30 cellular contexts compared by ENCODE assay signal in the genomic region with DNA sequence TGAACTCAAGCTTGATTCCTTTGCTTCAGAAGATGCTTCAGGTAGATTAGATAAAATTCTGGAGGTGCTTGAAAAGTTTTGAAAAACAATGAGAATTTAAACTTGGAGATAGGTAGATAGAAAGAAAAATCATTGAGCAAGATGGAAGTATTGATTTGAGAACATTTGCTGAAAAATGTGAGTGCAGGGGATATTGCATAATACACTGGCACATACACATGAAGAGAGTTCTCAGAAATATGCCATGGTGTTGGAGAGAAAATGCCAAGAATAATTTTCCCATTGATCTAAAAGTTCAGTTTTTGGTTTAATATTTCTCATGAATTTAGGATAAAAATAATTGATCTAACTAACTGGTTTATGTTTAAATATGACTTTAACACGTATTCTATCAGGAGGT.
"Had no signal": no experiment of that assay in that cellular context is flagged by ENCODE, and none has a peak within 500 bp of the region (broad histone marks: within the 10 kb centered on the region; RNA-seq: fewer than 3 reads in every experiment).

No MANE protein-coding gene starts in this region.

- H3K4me1 Mint-ChIP-seq: activated CD4-positive, alpha-beta T cell treated with anti-CD3 and anti-CD28 coated beads for 36 hours; activated CD4-positive, alpha-beta T cell treated with anti-CD3 and anti-CD28 coated beads, Interleukin-2, amount 10 ng/mL, durations not matched to agents 24 days and 14 days; activated CD8-positive, alpha-beta memory T cell treated with anti-CD3 and anti-CD28 coated beads, Interleukin-2, amount 10 ng/mL, durations not matched to agents 7 days and 5 days; activated naive CD4-positive, alpha-beta T cell treated with anti-CD3 and anti-CD28 coated beads, Interleukin-2, amount 50 U/mL, for 24 hours; activated naive CD8-positive, alpha-beta T cell treated with anti-CD3 and anti-CD28 coated beads, Interleukin-2, amount 50 U/mL, for 24 hours had no signal

- ATAC-seq: activated CD4-positive, alpha-beta T cell treated with anti-CD3 and anti-CD28 coated beads for 36 hours; activated CD8-positive, alpha-beta memory T cell treated with anti-CD3 and anti-CD28 coated beads, Interleukin-2, amount 10 ng/mL, durations not matched to agents 7 days and 5 days; activated CD8-positive, alpha-beta T cell treated with anti-CD3 and anti-CD28 coated beads, Interleukin-2, amount 10 ng/mL, durations not matched to agents 7 days and 5 days; activated naive CD8-positive, alpha-beta T cell treated with anti-CD3 and anti-CD28 coated beads, Interleukin-2, amount 50 U/mL, for 24 hours; foreskin keratinocyte; gastrocnemius medialis had no signal

- H3K9me3 ChIP-seq: ascending aorta, breast epithelium, colonic mucosa, esophagus squamous epithelium, gastrocnemius medialis had no signal

- DNase-seq: activated CD4-positive, alpha-beta memory T cell treated with anti-CD3 and anti-CD28 coated beads for 36 hours; activated CD4-positive, alpha-beta T cell treated with anti-CD3 and anti-CD28 coated beads for 36 hours; activated CD4-positive, alpha-beta T cell treated with anti-CD3 and anti-CD28 coated beads, Interleukin-2, amount 10 ng/mL, durations not matched to agents 24 days and 14 days; activated CD4-positive, CD25-positive, alpha-beta regulatory T cell; activated CD4-positive, CD25-positive, alpha-beta regulatory T cell treated with anti-CD3 and anti-CD28 coated beads, Interleukin-2, amount 50 U/mL, for 72 hours; activated CD8-positive, alpha-beta memory T cell treated with anti-CD3 and anti-CD28 coated beads, Interleukin-2, amount 10 ng/mL, durations not matched to agents 7 days and 5 days; activated CD8-positive, alpha-beta memory T cell treated with anti-CD3 and anti-CD28 coated beads, Interleukin-2, amount 50 U/mL, for 4 hours; activated CD8-positive, alpha-beta T cell treated with anti-CD3 and anti-CD28 coated beads, Interleukin-2, amount 10 ng/mL, durations not matched to agents 7 days and 5 days; activated effector memory CD4-positive, alpha-beta T cell treated with anti-CD3 and anti-CD28 coated beads, Interleukin-2, amount 50 U/mL, for 16 hours; activated naive CD4-positive, alpha-beta T cell treated with anti-CD3 and anti-CD28 coated beads for 36 hours; activated naive CD8-positive, alpha-beta T cell treated with anti-CD3 and anti-CD28 coated beads for 36 hours; activated naive CD8-positive, alpha-beta T cell treated with anti-CD3 and anti-CD28 coated beads, Interleukin-2, amount 50 U/mL, for 24 hours; activated T-cell treated with anti-CD3 and anti-CD28 coated beads, Interleukin-2, amount 50 U/mL, for 1 hour; activated T-cell treated with anti-CD3 and anti-CD28 coated beads, Interleukin-2, amount 50 U/mL, for 48 hours; central memory CD4-positive, alpha-beta T cell; cerebellar nuclear complex; colonic mucosa; effector CD8-positive, alpha-beta T cell; esophagus squamous epithelium; foreskin keratinocyte; gastrocnemius medialis; T-helper 2 cell had no signal

- H3K27ac ChIP-seq: ascending aorta, breast epithelium, cardiac muscle cell, colonic mucosa, epithelial cell of prostate, esophagus squamous epithelium, foreskin keratinocyte, gastrocnemius medialis had no signal

- H3K27me3 ChIP-seq: ascending aorta, breast epithelium, cardiac muscle cell, colonic mucosa, esophagus squamous epithelium, foreskin keratinocyte, gastrocnemius medialis had no signal

- H3K4me3 ChIP-seq: ascending aorta, breast epithelium, cardiac muscle cell, colonic mucosa, esophagus squamous epithelium, gastrocnemius medialis had no signal

- H3K4me1 ChIP-seq: ascending aorta, breast epithelium, colonic mucosa, esophagus squamous epithelium, foreskin keratinocyte, gastrocnemius medialis had no signal

- H3K27me3 Mint-ChIP-seq: activated CD4-positive, alpha-beta T cell treated with anti-CD3 and anti-CD28 coated beads, Interleukin-2, amount 10 ng/mL, durations not matched to agents 24 days and 14 days; activated naive CD4-positive, alpha-beta T cell treated with anti-CD3 and anti-CD28 coated beads, Interleukin-2, amount 50 U/mL, for 24 hours; activated naive CD8-positive, alpha-beta T cell treated with anti-CD3 and anti-CD28 coated beads for 36 hours; brain had no signal

- H3K9me3 Mint-ChIP-seq: activated CD4-positive, alpha-beta memory T cell treated with anti-CD3 and anti-CD28 coated beads for 36 hours; activated CD4-positive, alpha-beta T cell treated with anti-CD3 and anti-CD28 coated beads, Interleukin-2, amount 10 ng/mL, durations not matched to agents 24 days and 14 days; activated naive CD4-positive, alpha-beta T cell treated with anti-CD3 and anti-CD28 coated beads for 36 hours; activated naive CD4-positive, alpha-beta T cell treated with anti-CD3 and anti-CD28 coated beads, Interleukin-2, amount 50 U/mL, for 24 hours; activated naive CD8-positive, alpha-beta T cell treated with anti-CD3 and anti-CD28 coated beads for 36 hours; activated naive CD8-positive, alpha-beta T cell treated with anti-CD3 and anti-CD28 coated beads, Interleukin-2, amount 50 U/mL, for 24 hours; activated T-helper 1 cell treated with anti-CD3 and anti-CD28 coated beads, Interleukin-12 subunit alpha, Interleukin-12 subunit beta, Interleukin-2, Interleukin-4 antibody, amounts not matched to agents 30 ng/mL and 10 ng/mL and 1 ng/mL, durations not matched to agents 14 hours and 24 hours and 36 hours; activated T-helper 2 cell treated with anti-CD3 and anti-CD28 coated beads, Interferon-gamma antibody, Interleukin-2, Interleukin-4, amounts not matched to agents 10 μg/mL and 5 μg/mL and 100 μg/mL, durations not matched to agents 14 hours and 24 hours and 36 hours had no signal

- H3K27ac Mint-ChIP-seq: activated CD4-positive, alpha-beta memory T cell treated with anti-CD3 and anti-CD28 coated beads for 36 hours; activated CD4-positive, alpha-beta T cell treated with anti-CD3 and anti-CD28 coated beads for 36 hours; activated CD4-positive, alpha-beta T cell treated with anti-CD3 and anti-CD28 coated beads, Interleukin-2, amount 10 ng/mL, durations not matched to agents 24 days and 14 days; activated CD8-positive, alpha-beta memory T cell treated with anti-CD3 and anti-CD28 coated beads, Interleukin-2, amount 10 ng/mL, durations not matched to agents 7 days and 5 days; activated CD8-positive, alpha-beta T cell treated with anti-CD3 and anti-CD28 coated beads, Interleukin-2, amount 10 ng/mL, durations not matched to agents 7 days and 5 days; activated naive CD4-positive, alpha-beta T cell treated with anti-CD3 and anti-CD28 coated beads for 36 hours; activated naive CD4-positive, alpha-beta T cell treated with anti-CD3 and anti-CD28 coated beads, Interleukin-2, amount 50 U/mL, for 24 hours; activated naive CD8-positive, alpha-beta T cell treated with anti-CD3 and anti-CD28 coated beads for 36 hours; activated naive CD8-positive, alpha-beta T cell treated with anti-CD3 and anti-CD28 coated beads, Interleukin-2, amount 50 U/mL, for 24 hours; activated T-helper 1 cell treated with anti-CD3 and anti-CD28 coated beads, Interleukin-12 subunit alpha, Interleukin-12 subunit beta, Interleukin-2, Interleukin-4 antibody, amounts not matched to agents 30 ng/mL and 10 ng/mL and 1 ng/mL, durations not matched to agents 14 hours and 24 hours and 36 hours; activated T-helper 2 cell treated with anti-CD3 and anti-CD28 coated beads, Interferon-gamma antibody, Interleukin-2, Interleukin-4, amounts not matched to agents 10 μg/mL and 5 μg/mL and 100 μg/mL, durations not matched to agents 14 hours and 24 hours and 36 hours; brain had no signal

- H3K4me3 Mint-ChIP-seq: activated CD4-positive, alpha-beta memory T cell treated with anti-CD3 and anti-CD28 coated beads for 36 hours; activated CD4-positive, alpha-beta T cell treated with anti-CD3 and anti-CD28 coated beads for 36 hours; activated CD4-positive, alpha-beta T cell treated with anti-CD3 and anti-CD28 coated beads, Interleukin-2, amount 10 ng/mL, durations not matched to agents 24 days and 14 days; activated CD8-positive, alpha-beta memory T cell treated with anti-CD3 and anti-CD28 coated beads, Interleukin-2, amount 10 ng/mL, durations not matched to agents 7 days and 5 days; activated CD8-positive, alpha-beta T cell treated with anti-CD3 and anti-CD28 coated beads, Interleukin-2, amount 10 ng/mL, durations not matched to agents 7 days and 5 days; activated naive CD4-positive, alpha-beta T cell treated with anti-CD3 and anti-CD28 coated beads for 36 hours; activated naive CD4-positive, alpha-beta T cell treated with anti-CD3 and anti-CD28 coated beads, Interleukin-2, amount 50 U/mL, for 24 hours; activated naive CD8-positive, alpha-beta T cell treated with anti-CD3 and anti-CD28 coated beads for 36 hours; activated naive CD8-positive, alpha-beta T cell treated with anti-CD3 and anti-CD28 coated beads, Interleukin-2, amount 50 U/mL, for 24 hours; activated T-helper 1 cell treated with anti-CD3 and anti-CD28 coated beads, Interleukin-12 subunit alpha, Interleukin-12 subunit beta, Interleukin-2, Interleukin-4 antibody, amounts not matched to agents 30 ng/mL and 10 ng/mL and 1 ng/mL, durations not matched to agents 14 hours and 24 hours and 36 hours; brain had no signal

- H3K36me3 ChIP-seq: ascending aorta, breast epithelium, cardiac muscle cell, colonic mucosa, esophagus squamous epithelium, gastrocnemius medialis had no signal

- H3K36me3 Mint-ChIP-seq: activated CD4-positive, alpha-beta memory T cell treated with anti-CD3 and anti-CD28 coated beads for 36 hours; activated CD8-positive, alpha-beta memory T cell treated with anti-CD3 and anti-CD28 coated beads, Interleukin-2, amount 10 ng/mL, durations not matched to agents 7 days and 5 days; activated naive CD4-positive, alpha-beta T cell treated with anti-CD3 and anti-CD28 coated beads, Interleukin-2, amount 50 U/mL, for 24 hours; activated naive CD8-positive, alpha-beta T cell treated with anti-CD3 and anti-CD28 coated beads for 36 hours; brain had no signal
